ENCODE assay signal across 1 cellular context in the genomic region with DNA sequence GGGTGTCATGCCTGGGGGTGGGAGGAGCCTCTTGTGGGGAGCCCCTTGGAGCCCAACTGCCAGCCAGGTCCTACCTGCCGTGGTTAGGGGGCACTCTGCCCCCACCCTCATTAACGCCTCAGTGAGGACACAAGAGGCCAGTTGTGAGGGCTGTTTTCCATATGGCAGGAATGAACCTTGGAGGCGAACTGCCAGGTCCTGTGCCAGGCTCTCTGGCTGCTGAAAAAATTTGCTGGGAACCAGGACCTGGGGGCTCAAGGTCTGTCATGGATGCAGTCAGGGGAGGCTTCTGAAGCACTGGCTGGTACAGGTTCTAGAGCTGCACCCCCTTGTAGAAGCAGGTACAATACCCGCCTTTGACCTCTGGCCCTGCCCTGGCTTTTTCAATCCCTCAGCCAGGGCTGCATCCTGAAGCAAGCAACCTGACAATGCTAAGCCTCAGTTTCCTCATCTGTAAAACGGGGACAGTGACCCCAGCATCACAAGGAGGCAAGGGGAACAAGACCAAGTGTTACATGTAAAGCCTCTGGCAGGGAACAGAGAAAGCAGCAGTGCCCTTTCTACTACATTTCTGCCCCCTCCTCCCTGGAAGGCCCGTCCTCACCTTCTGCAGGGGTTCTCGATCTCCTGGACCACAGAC.
TF ChIP-seq lines count a peak whose summit lies in the region.

No MANE protein-coding gene starts in this region.

TF ChIP-seq in IMR-90, 13 proteins besides CTCF, POLR2A, EP300 and RAD21 (continued from another document):
- TF ChIP-seq, protein P1, sequence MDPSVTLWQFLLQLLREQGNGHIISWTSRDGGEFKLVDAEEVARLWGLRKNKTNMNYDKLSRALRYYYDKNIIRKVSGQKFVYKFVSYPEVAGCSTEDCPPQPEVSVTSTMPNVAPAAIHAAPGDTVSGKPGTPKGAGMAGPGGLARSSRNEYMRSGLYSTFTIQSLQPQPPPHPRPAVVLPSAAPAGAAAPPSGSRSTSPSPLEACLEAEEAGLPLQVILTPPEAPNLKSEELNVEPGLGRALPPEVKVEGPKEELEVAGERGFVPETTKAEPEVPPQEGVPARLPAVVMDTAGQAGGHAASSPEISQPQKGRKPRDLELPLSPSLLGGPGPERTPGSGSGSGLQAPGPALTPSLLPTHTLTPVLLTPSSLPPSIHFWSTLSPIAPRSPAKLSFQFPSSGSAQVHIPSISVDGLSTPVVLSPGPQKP (IDR thresholded peaks at IDR 0.05; ENCODE audit: borderline replicate concordance, low read depth, low read length), result no peak
- TF ChIP-seq SMC3 (IDR thresholded peaks at IDR 0.05; ENCODE audit: low read depth, low read length), result no peak
TF ChIP-seq in IMR-90: peak in this region for 0.
